Comparison of ENCODE assay signal across 8 cellular contexts in the genomic region with DNA sequence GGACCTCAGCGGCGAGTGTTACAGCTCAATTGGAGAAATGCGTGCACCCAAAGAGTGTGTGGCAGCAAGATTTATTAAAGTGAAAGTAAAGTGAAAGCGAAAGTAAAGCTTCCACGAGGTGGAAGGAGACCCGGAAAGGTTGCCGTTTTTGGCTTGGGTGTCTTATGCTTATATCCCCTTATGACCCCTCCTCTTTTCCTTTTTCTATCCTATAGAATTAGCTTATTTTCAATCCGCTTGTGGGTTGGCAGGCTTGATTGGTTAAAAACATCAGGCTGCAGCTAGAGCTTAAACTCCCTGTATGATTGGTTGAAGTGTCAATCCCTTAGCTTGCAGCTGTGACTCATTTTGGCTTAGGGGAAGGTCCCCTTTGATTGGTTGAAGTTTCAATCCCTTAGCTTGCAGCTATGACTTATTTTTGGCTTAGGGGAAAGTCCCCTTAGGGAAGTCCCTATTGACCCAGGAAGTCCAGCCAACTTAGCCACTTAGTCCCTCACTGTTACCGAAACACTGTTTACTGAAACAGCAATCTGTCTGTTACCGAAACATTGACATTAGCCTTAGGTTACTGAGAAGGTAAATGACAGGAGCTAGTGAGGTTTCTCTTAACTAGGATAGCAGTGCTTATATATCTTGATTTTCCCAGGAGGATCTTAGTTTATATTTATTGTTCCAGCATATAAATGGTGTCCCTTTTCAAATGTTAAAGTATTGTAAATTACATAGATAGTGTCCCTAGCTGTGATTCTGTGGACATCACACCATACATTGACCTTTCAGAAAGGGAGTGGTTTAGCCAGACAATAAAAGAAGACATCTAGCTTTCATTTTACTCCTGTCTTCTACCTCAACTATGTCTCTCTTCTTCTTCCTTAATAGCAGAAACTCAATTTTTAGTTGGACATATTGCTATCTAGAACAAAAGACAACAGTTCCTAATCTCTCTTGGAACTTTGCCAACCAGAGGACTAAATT.
DNase-seq lines count a peak whose midpoint lies in the region; ATAC-seq and TF ChIP-seq lines count a peak whose summit lies in the region.

No MANE protein-coding gene starts in this region.

- DNase-seq in DMS153 treated with DMSO at 0.1 percent for 48 hours (lab: John Stamatoyannopoulos, UW; ENCODE audit: unreplicated experiment) (peak; percentile 57), SW480 (ENCODE audit: low spot score) (peak; percentile 83), breast epithelium (ENCODE audit: low spot score in 2 of 2) (no peak), mucosa of descending colon (peak in 1 of 3 donors; percentile 48), tibial nerve (ENCODE audit: low spot score in 2 of 2) (peak in 1 of 2 donors; percentile 39), NCI-H1694 (lab: John Stamatoyannopoulos, UW) (no peak)

- peak overlapping the region; percentile 41 to 71 (median 52) for H3K4me3 ChIP-seq in breast epithelium
- H3K4me3 ChIP-seq in mucosa of descending colon, result no peak overlapping the region
- peak overlapping the region in 3 of 4 donors; percentile 18 to 48 (median 40) for H3K4me3 ChIP-seq in tibial nerve

- H3K27ac ChIP-seq in breast epithelium (peak overlapping the region; percentile 49 to 52), tibial nerve (peak overlapping the region in 3 of 4 donors; percentile 15 to 62 (median 48))

- no peak for TF ChIP-seq POLR2A in breast epithelium (IDR thresholded peaks at IDR 0.05)
- no peak for TF ChIP-seq POLR2A in tibial nerve (IDR thresholded peaks at IDR 0.05)

- 50 to 70% methylated on average over 10 of the region's 10 CpGs for WGBS in tibial nerve, 2 donors

- TF ChIP-seq CTCF in breast epithelium (IDR thresholded peaks at IDR 0.05) (no peak), mucosa of descending colon (IDR thresholded peaks at IDR 0.05) (no peak), tibial nerve (IDR thresholded peaks at IDR 0.05) (no peak)

- H3K4me1 ChIP-seq in breast epithelium (no peaks in the 10 kb centered on the region), mucosa of descending colon (ENCODE audit: low read depth) (no peaks in the 10 kb centered on the region), tibial nerve (peaks cover 0 to 7% (median 0%) of the 10 kb centered on the region in 4 donors)

- H3K27me3 ChIP-seq in breast epithelium (no peaks in the 10 kb centered on the region), tibial nerve (no peaks in the 10 kb centered on the region)

- intact Hi-C loops in breast epithelium (cut with DNase I; ENCODE audit: low total_unique reads) (no loop called here), mucosa of descending colon (cut with DNase I, micrococcal nuclease) (no loop called here)

- TF ChIP-seq EP300 in tibial nerve (IDR thresholded peaks at IDR 0.05), result no peak

- H3K9me3 ChIP-seq in breast epithelium, result no peaks in the 10 kb centered on the region
- H3K9me3 ChIP-seq in mucosa of descending colon, result no peaks in the 10 kb centered on the region
- H3K9me3 ChIP-seq in tibial nerve, result no peaks in the 10 kb centered on the region

- peak; percentile 90 for ATAC-seq in GM21360 (IDR thresholded peaks at IDR 0.05; ENCODE audit: unreplicated experiment)
- peak; percentile 86 for ATAC-seq in HG03575 (IDR thresholded peaks at IDR 0.05; ENCODE audit: extremely low read depth, insufficient number of reproducible peaks, low FRiP score, unreplicated experiment)
- ATAC-seq in mucosa of descending colon, result peak; percentile 43

- H3K36me3 ChIP-seq in breast epithelium, result no peaks in the 10 kb centered on the region
- no peaks in the 10 kb centered on the region for H3K36me3 ChIP-seq in mucosa of descending colon (ENCODE audit: low read depth)
- no peaks in the 10 kb centered on the region for H3K36me3 ChIP-seq in tibial nerve

Comparison
In these comparisons a context has a peak if more than half of its experiments do, and no peak if none do; other contexts are left out.
1. DNase-seq: peak in DMS153 treated with DMSO at 0.1 percent for 48 hours (single experiment) and SW480 (single experiment); none in breast epithelium (0 of 2) and NCI-H1694 (single experiment).
2. Peak in every context shown above with its lines, with median percentiles within 50 percentile points of each other: ATAC-seq.